Comparison of ENCODE assay signal across 31 cellular contexts in the genomic region with DNA sequence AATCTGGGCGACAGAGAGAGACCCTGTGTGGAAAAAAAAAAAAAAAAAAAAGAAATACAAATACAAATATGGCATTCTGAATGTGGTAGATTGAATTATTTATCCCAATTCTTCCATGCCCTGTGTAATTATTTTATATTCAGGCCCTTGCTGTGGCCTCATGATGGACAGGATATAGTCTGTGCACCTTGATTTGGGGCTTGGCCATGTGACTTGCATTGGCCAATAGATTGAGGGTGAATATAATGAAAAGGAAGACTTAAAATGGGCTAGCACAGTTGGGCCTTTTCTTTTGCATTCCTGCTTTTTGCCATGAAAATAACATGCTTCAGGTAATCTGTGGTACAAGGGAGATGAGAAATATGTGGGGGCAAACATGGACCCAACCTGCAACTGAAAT.
"Had no signal": no experiment of that assay in that cellular context is flagged by ENCODE, and none has a peak within 500 bp of the region (broad histone marks: within the 10 kb centered on the region; RNA-seq: fewer than 3 reads in every experiment).

No MANE protein-coding gene starts in this region.

- DNase-seq: activated CD4-positive, alpha-beta memory T cell treated with anti-CD3 and anti-CD28 coated beads, Interleukin-2, amount 10 ng/mL, durations not matched to agents 7 days and 5 days; activated CD4-positive, alpha-beta T cell treated with anti-CD3 and anti-CD28 coated beads for 1 hour; activated CD4-positive, alpha-beta T cell treated with anti-CD3 and anti-CD28 coated beads for 36 hours; activated CD4-positive, alpha-beta T cell treated with anti-CD3 and anti-CD28 coated beads for 48 hours; activated CD4-positive, alpha-beta T cell treated with anti-CD3 and anti-CD28 coated beads, Interleukin-2, amount 10 ng/mL, durations not matched to agents 7 days and 5 days; activated CD4-positive, alpha-beta T cell treated with anti-CD3 and anti-CD28 coated beads, Interleukin-2, amount 50 U/mL, for 48 hours; activated CD4-positive, CD25-positive, alpha-beta regulatory T cell; activated CD8-positive, alpha-beta memory T cell treated with anti-CD3 and anti-CD28 coated beads for 24 hours; activated CD8-positive, alpha-beta memory T cell treated with anti-CD3 and anti-CD28 coated beads, Interleukin-2, amount 10 ng/mL, durations not matched to agents 7 days and 5 days; activated CD8-positive, alpha-beta memory T cell treated with anti-CD3 and anti-CD28 coated beads, Interleukin-2, amount 50 U/mL, for 48 hours; activated CD8-positive, alpha-beta T cell treated with anti-CD3 and anti-CD28 coated beads, Interleukin-2, amount 10 ng/mL, durations not matched to agents 7 days and 5 days; activated effector memory CD4-positive, alpha-beta T cell treated with Interleukin-2 at 50 U/mL for 16 hours; activated gamma-delta T cell; activated naive CD4-positive, alpha-beta T cell treated with anti-CD3 and anti-CD28 coated beads, Interleukin-2, amount 10 ng/mL, durations not matched to agents 7 days and 5 days; activated naive CD4-positive, alpha-beta T cell treated with Interleukin-2 at 50 U/mL for 16 hours; activated naive CD8-positive, alpha-beta T cell treated with anti-CD3 and anti-CD28 coated beads, Interleukin-2, amount 10 ng/mL, durations not matched to agents 7 days and 5 days; activated naive CD8-positive, alpha-beta T cell treated with anti-CD3 and anti-CD28 coated beads, Interleukin-2, amount 50 U/mL, for 24 hours; activated T-cell treated with anti-CD3 and anti-CD28 coated beads, Interleukin-2, amount 50 U/mL, for 24 hours; activated T-cell treated with anti-CD3 and anti-CD28 coated beads, Interleukin-2, amount 50 U/mL, for 48 hours; amygdala; anterior cingulate cortex; caudate nucleus; cerebellar nuclear complex; T-helper 2 cell; T-helper 9 cell had no signal

- FAIRE-seq: bronchial epithelial cell, TTC549 had no signal

- H3K27ac ChIP-seq: ascending aorta, cardiac muscle cell, VCaP had no signal

- ATAC-seq: activated CD4-positive, alpha-beta T cell treated with anti-CD3 and anti-CD28 coated beads for 36 hours; activated CD4-positive, CD25-positive, alpha-beta regulatory T cell treated with anti-CD3 and anti-CD28 coated beads, Interleukin-2, amount 50 U/mL, for 24 hours; activated CD8-positive, alpha-beta memory T cell treated with anti-CD3 and anti-CD28 coated beads, Interleukin-2, amount 10 ng/mL, durations not matched to agents 7 days and 5 days; activated CD8-positive, alpha-beta T cell treated with anti-CD3 and anti-CD28 coated beads, Interleukin-2, amount 10 ng/mL, durations not matched to agents 7 days and 5 days had no signal

- H3K4me1 ChIP-seq: ascending aorta had no signal

- H3K4me3 ChIP-seq: ascending aorta, cardiac muscle cell had no signal

- H3K27me3 ChIP-seq: ascending aorta, cardiac muscle cell had no signal

- H3K36me3 ChIP-seq: ascending aorta, cardiac muscle cell had no signal
